ENCODE assay signal across 1 cellular context in genomic region chr6:161496941-161497340, GRCh38.
TF ChIP-seq lines count a peak whose summit lies in the region.

No MANE protein-coding gene starts in this region.

TF ChIP-seq in SK-N-SH, 30 proteins besides CTCF, POLR2A, EP300 and RAD21 (continued from another document):
- TF ChIP-seq SMC3 (IDR thresholded peaks at IDR 0.05; ENCODE audit: low read depth, low read length), result no peak
- no peak for TF ChIP-seq YY1 (IDR thresholded peaks at IDR 0.05; ENCODE audit: low read depth)
- TF ChIP-seq MEF2A (IDR thresholded peaks at IDR 0.05; ENCODE audit: borderline replicate concordance, low read depth), result no peak
- TF ChIP-seq POLR2AphosphoS5 (IDR thresholded peaks at IDR 0.05; ENCODE audit: low read depth, low read length), result no peak
- TF ChIP-seq, protein P1, sequence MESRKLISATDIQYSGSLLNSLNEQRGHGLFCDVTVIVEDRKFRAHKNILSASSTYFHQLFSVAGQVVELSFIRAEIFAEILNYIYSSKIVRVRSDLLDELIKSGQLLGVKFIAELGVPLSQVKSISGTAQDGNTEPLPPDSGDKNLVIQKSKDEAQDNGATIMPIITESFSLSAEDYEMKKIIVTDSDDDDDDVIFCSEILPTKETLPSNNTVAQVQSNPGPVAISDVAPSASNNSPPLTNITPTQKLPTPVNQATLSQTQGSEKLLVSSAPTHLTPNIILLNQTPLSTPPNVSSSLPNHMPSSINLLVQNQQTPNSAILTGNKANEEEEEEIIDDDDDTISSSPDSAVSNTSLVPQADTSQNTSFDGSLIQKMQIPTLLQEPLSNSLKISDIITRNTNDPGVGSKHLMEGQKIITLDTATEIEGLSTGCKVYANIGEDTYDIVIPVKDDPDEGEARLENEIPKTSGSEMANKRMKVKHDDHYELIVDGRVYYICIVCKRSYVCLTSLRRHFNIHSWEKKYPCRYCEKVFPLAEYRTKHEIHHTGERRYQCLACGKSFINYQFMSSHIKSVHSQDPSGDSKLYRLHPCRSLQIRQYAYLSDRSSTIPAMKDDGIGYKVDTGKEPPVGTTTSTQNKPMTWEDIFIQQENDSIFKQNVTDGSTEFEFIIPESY (IDR thresholded peaks at IDR 0.05; ENCODE audit: borderline replicate concordance, low read depth), result no peak
- no peak for TF ChIP-seq NFIC (IDR thresholded peaks at IDR 0.05; ENCODE audit: borderline replicate concordance)
- no peak for TF ChIP-seq GABPA (IDR thresholded peaks at IDR 0.05; ENCODE audit: low read depth)
- TF ChIP-seq MXI1 (IDR thresholded peaks at IDR 0.05; ENCODE audit: low read depth, low read length), result no peak
- TF ChIP-seq RXRA (IDR thresholded peaks at IDR 0.05; ENCODE audit: borderline replicate concordance, low read depth), result no peak
- TF ChIP-seq, protein P2, sequence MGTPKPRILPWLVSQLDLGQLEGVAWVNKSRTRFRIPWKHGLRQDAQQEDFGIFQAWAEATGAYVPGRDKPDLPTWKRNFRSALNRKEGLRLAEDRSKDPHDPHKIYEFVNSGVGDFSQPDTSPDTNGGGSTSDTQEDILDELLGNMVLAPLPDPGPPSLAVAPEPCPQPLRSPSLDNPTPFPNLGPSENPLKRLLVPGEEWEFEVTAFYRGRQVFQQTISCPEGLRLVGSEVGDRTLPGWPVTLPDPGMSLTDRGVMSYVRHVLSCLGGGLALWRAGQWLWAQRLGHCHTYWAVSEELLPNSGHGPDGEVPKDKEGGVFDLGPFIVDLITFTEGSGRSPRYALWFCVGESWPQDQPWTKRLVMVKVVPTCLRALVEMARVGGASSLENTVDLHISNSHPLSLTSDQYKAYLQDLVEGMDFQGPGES (IDR thresholded peaks at IDR 0.05; ENCODE audit: low read depth, low read length), result no peak
- TF ChIP-seq FOSL2 (IDR thresholded peaks at IDR 0.05; ENCODE audit: borderline replicate concordance, low read depth), result no peak
- no peak for TF ChIP-seq RFX5 (IDR thresholded peaks at IDR 0.05; ENCODE audit: low read length)
